10 cellular contexts compared by ENCODE assay signal in genomic region chr2:109130726-109130995, GRCh38. TPM values are rescaled to one million over a fixed set of nuclear protein-coding genes. Genes with fewer than 3 reads are reported as not detected.
DNase-seq lines count a peak whose midpoint lies in the region; ATAC-seq and TF ChIP-seq lines count a peak whose summit lies in the region.
"Had no signal": no experiment of that assay in that cellular context is flagged by ENCODE, and none has a peak within 500 bp of the region (broad histone marks: within the 10 kb centered on the region; RNA-seq: fewer than 3 reads in every experiment).

No MANE protein-coding gene starts in this region.

- CTCF ChIA-PET in CD8-positive, alpha-beta T cell (lab: Charles Lee) = interaction anchor here (1.1 to 3.2 kb wide), 4 partner anchors 91 to 380 kb away, joined by 3 to 19 read pairs (median 5); no protein-coding TSS in a partner anchor

- intact Hi-C loops in CD8-positive, alpha-beta T cell (cut with DNase I, micrococcal nuclease) = loop anchor here in 1 of 2 experiments (5.0 kb wide), 2 partner anchors 217 to 273 kb away; no protein-coding TSS in a partner anchor

- peak overlapping the region; percentile 89 for H3K4me3 ChIP-seq in CD8-positive, alpha-beta T cell (ENCODE audit: low read depth, low read length)
- H3K4me3 ChIP-seq in Peyer's patch (peak overlapping the region; percentile 29 to 58 (median 56)), fibroblast of mammary gland (ENCODE audit: control insufficient read depth, low read depth, low read length) (peak overlapping the region; percentile 73), skeletal muscle cell (ENCODE audit: low read depth, low read length) (peak overlapping the region; percentile 81)

- POLR2A ChIA-PET in CD8-positive, alpha-beta T cell (lab: Charles Lee) = interaction anchor here (1.1 to 6.2 kb wide), 2 partner anchors 37 to 99 kb away, joined by 4 to 38 read pairs; no protein-coding TSS in a partner anchor

- no peak overlapping the region for H3K27ac Mint-ChIP-seq in CD8-positive, alpha-beta T cell

- DNase-seq in CD8-positive, alpha-beta T cell = no peak
- DNase-seq in Peyer's patch (no peak), fibroblast of mammary gland (ENCODE audit: low read depth) (no peak), skeletal muscle cell (ENCODE audit: low read depth) (no peak), NCI-H1694 treated with DMSO at 0.1 percent for 48 hours (lab: John Stamatoyannopoulos, UW) (no peak)
- DNase-seq: effector CD4-positive, alpha-beta T cell; GF-D8 had no signal

- H3K36me3 Mint-ChIP-seq in CD8-positive, alpha-beta T cell = peaks cover 4% of the 10 kb centered on the region

- peak overlapping the region; percentile 89 for H3K4me3 Mint-ChIP-seq in CD8-positive, alpha-beta T cell

- no peak for TF ChIP-seq CTCF in CD8-positive, alpha-beta T cell (IDR thresholded peaks at IDR 0.05)
- TF ChIP-seq CTCF in Peyer's patch (IDR thresholded peaks at IDR 0.05) (no peak), fibroblast of mammary gland (conservative IDR thresholded peaks at IDR 0.05; ENCODE audit: control insufficient read depth, insufficient read depth, low read depth, low read length) (no peak)

- H3K9me3 Mint-ChIP-seq in CD8-positive, alpha-beta T cell = no peaks in the 10 kb centered on the region

- no peaks in the 10 kb centered on the region for H3K36me3 ChIP-seq in CD8-positive, alpha-beta T cell (ENCODE audit: insufficient read depth, low read length)
- H3K36me3 ChIP-seq in Peyer's patch = no peaks in the 10 kb centered on the region

- no peaks in the 10 kb centered on the region for H3K9me3 ChIP-seq in CD8-positive, alpha-beta T cell (ENCODE audit: low read length)
- H3K9me3 ChIP-seq in Peyer's patch = no peaks in the 10 kb centered on the region

- no peak for ATAC-seq in CD8-positive, alpha-beta T cell
- ATAC-seq in HG03097 (IDR thresholded peaks at IDR 0.05; ENCODE audit: low FRiP score, unreplicated experiment) (no peak), GM18502 (IDR thresholded peaks at IDR 0.05; ENCODE audit: poor library complexity, unreplicated experiment) (no peak), GM19324 (IDR thresholded peaks at IDR 0.05; ENCODE audit: low FRiP score, unreplicated experiment) (no peak)

- peaks cover 7% of the 10 kb centered on the region for H3K27me3 Mint-ChIP-seq in CD8-positive, alpha-beta T cell (ENCODE audit: low read depth)

- no peak for TF ChIP-seq POLR2A in Peyer's patch (IDR thresholded peaks at IDR 0.05)

- H3K4me1 Mint-ChIP-seq in CD8-positive, alpha-beta T cell (ENCODE audit: low read depth) = peaks cover 63% of the 10 kb centered on the region

- H3K4me1 ChIP-seq in CD8-positive, alpha-beta T cell (ENCODE audit: insufficient read depth, low read length) = peaks cover 35% of the 10 kb centered on the region
- H3K4me1 ChIP-seq in Peyer's patch = peaks cover 0 to 18% (median 7%) of the 10 kb centered on the region in 4 donors

- H3K27ac ChIP-seq in CD8-positive, alpha-beta T cell (ENCODE audit: low read depth, low read length) = no peak overlapping the region
- peak overlapping the region in 1 of 4 donors; percentile 78 for H3K27ac ChIP-seq in Peyer's patch

- H3K27me3 ChIP-seq in CD8-positive, alpha-beta T cell (ENCODE audit: insufficient read depth, low read length) = no peaks in the 10 kb centered on the region
- peaks cover 0 to 4% of the 10 kb centered on the region in 2 donors for H3K27me3 ChIP-seq in Peyer's patch

RNA-seq across cellular contexts. Expression of gene SH3RF3, which starts 1.7 kb away (rescaled TPM):
- 1 to 10 TPM; 6.3 to 6.4 TPM for total RNA-seq in CD8-positive, alpha-beta T cell
- total RNA-seq in Peyer's patch = 1 to 10 TPM; 1.1 to 5.0 (median 3.3) TPM
